In the genomic region with DNA sequence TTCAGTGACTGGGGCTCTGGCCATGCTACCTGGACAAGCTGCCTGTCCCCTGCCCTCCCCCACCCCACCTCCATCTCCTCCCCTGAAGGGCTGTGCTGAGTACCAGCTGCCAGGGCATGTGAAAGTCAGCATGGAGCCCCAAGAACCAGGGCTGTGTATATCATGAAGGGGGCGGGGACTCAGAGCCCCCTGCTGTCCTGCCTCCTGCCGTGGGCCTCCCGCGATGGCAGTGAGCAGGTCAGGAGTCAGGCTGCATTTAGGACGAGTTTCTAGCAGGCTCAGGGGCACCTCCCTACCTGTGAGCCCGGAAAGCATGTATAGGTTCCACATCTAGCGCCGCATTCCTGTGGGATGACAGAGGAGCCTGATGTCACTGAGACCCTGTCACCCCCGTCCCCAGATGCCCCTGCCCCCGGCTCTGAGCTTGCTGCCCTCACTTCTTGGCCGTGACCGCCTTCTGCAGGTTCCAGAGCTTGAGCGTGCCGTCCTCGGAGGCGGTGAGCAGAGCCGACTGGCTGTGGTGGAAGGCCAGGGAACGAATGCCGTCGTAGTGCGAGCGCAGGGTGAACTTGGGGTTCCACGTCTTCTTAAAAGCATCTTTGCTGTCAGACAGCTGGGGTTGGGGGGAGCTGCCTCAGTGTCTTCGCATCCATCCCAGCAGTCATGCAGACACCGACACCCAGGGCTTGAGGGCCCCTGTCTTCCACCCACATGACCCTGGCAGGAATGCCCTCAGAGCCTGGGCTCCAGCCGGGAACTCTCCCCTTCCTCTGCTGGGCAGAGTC, we compare ENCODE assay signal across 14 cellular contexts.
"Had no signal": no experiment of that assay in that cellular context is flagged by ENCODE, and none has a peak within 500 bp of the region (broad histone marks: within the 10 kb centered on the region; RNA-seq: fewer than 3 reads in every experiment).

No MANE protein-coding gene starts in this region.

- H3K9me3 Mint-ChIP-seq: activated naive CD4-positive, alpha-beta T cell treated with anti-CD3 and anti-CD28 coated beads for 36 hours; activated T-helper 1 cell treated with anti-CD3 and anti-CD28 coated beads, Interleukin-12 subunit alpha, Interleukin-12 subunit beta, Interleukin-2, Interleukin-4 antibody, amounts not matched to agents 30 ng/mL and 10 ng/mL and 1 ng/mL, durations not matched to agents 14 hours and 24 hours and 36 hours; memory B cell; natural killer cell had no signal

- H3K27ac Mint-ChIP-seq: activated naive CD4-positive, alpha-beta T cell treated with anti-CD3 and anti-CD28 coated beads for 36 hours; activated T-helper 1 cell treated with anti-CD3 and anti-CD28 coated beads, Interleukin-12 subunit alpha, Interleukin-12 subunit beta, Interleukin-2, Interleukin-4 antibody, amounts not matched to agents 30 ng/mL and 10 ng/mL and 1 ng/mL, durations not matched to agents 14 hours and 24 hours and 36 hours had no signal

- H3K27me3 ChIP-seq: esophagus squamous epithelium, suprapubic skin had no signal

- H3K27ac ChIP-seq: esophagus squamous epithelium, suprapubic skin had no signal

- ATAC-seq: left lobe of liver; natural killer cell; stimulated activated naive CD8-positive, alpha-beta T cell treated with anti-CD3 and anti-CD28 coated beads, Interleukin-15, Interleukin-2, amounts not matched to agents 100 U/mL and 50 U/mL, for 24 hours had no signal

- H3K4me3 Mint-ChIP-seq: activated naive CD4-positive, alpha-beta T cell treated with anti-CD3 and anti-CD28 coated beads for 36 hours; activated T-helper 1 cell treated with anti-CD3 and anti-CD28 coated beads, Interleukin-12 subunit alpha, Interleukin-12 subunit beta, Interleukin-2, Interleukin-4 antibody, amounts not matched to agents 30 ng/mL and 10 ng/mL and 1 ng/mL, durations not matched to agents 14 hours and 24 hours and 36 hours; memory B cell; natural killer cell had no signal

- H3K27me3 Mint-ChIP-seq: memory B cell had no signal

- H3K9me3 ChIP-seq: esophagus squamous epithelium, suprapubic skin had no signal

- H3K36me3 Mint-ChIP-seq: natural killer cell had no signal

- H3K4me3 ChIP-seq: esophagus squamous epithelium, suprapubic skin had no signal

- DNase-seq: activated CD4-positive, alpha-beta T cell treated with anti-CD3 and anti-CD28 coated beads for 1 hour; activated CD4-positive, alpha-beta T cell treated with anti-CD3 and anti-CD28 coated beads, Interleukin-2, amount 50 U/mL, for 48 hours; activated CD8-positive, alpha-beta memory T cell treated with anti-CD3 and anti-CD28 coated beads, Interleukin-2, amount 50 U/mL, for 4 hours; activated naive CD4-positive, alpha-beta T cell treated with anti-CD3 and anti-CD28 coated beads for 36 hours; esophagus squamous epithelium; foreskin fibroblast; natural killer cell; stimulated activated CD4-positive, alpha-beta T cell treated with anti-CD3 and anti-CD28 coated beads, Interleukin-4, amount 100 ng/mL, for 1 hour; stimulated activated CD8-positive, alpha-beta memory T cell treated with anti-CD3 and anti-CD28 coated beads, Interleukin-4, amount 100 ng/mL, for 48 hours; stimulated activated naive CD8-positive, alpha-beta T cell treated with anti-CD3 and anti-CD28 coated beads, Interleukin-15, Interleukin-2, amounts not matched to agents 100 U/mL and 50 U/mL, for 24 hours had no signal
